ENCODE assay signal across 7 cellular contexts in genomic region chr15:41416162-41416741, GRCh38. TPM values are rescaled to one million over a fixed set of nuclear protein-coding genes. Genes with fewer than 3 reads are reported as not detected.
A peak's percentile ranks its signal among the peaks of the same experiment; 100 is the strongest.
DNase-seq lines count a peak whose midpoint lies in the region; ATAC-seq, FAIRE-seq and TF ChIP-seq lines count a peak whose summit lies in the region.

No MANE protein-coding gene starts in this region.

- TF ChIP-seq CTCF in mucosa of descending colon (IDR thresholded peaks at IDR 0.05) = no peak

- peak; percentile 2 for ATAC-seq in GM19467 (IDR thresholded peaks at IDR 0.05; ENCODE audit: unreplicated experiment)
- ATAC-seq in mucosa of descending colon = peak; percentile 42

- H3K27me3 Mint-ChIP-seq in IgD-negative memory B cell = no peaks in the 10 kb centered on the region

- H3K27ac Mint-ChIP-seq in IgD-negative memory B cell = peak overlapping the region; percentile 93 to 98 (median 95)

- peak overlapping the region; percentile 89 for H3K4me3 ChIP-seq in mucosa of descending colon

- H3K9me3 ChIP-seq in mucosa of descending colon = no peaks in the 10 kb centered on the region

- FAIRE-seq in RCC 7860 (lab: Jason Lieb, UNC) = no peak

- peak overlapping the region; percentile 95 to 99 (median 98) for H3K4me3 Mint-ChIP-seq in IgD-negative memory B cell

- peaks cover 3% of the 10 kb centered on the region for H3K36me3 Mint-ChIP-seq in IgD-negative memory B cell

- H3K9me3 Mint-ChIP-seq in IgD-negative memory B cell = no peaks in the 10 kb centered on the region

- DNase-seq in caudate nucleus (lab: John Stamatoyannopoulos, UW) (no peak), mucosa of descending colon (no peak), DMS79 treated with DMSO at 0.1 percent for 48 hours (lab: John Stamatoyannopoulos, UW) (no peak), RCC 7860 (ENCODE audit: low spot score) (no peak)
- no peak for DNase-seq in stimulated activated CD4-positive, alpha-beta T cell treated with anti-CD3 and anti-CD28 coated beads, Interleukin-4, amount 100 ng/mL, for 24 hours

- H3K36me3 ChIP-seq in mucosa of descending colon (ENCODE audit: low read depth) = no peaks in the 10 kb centered on the region

- peaks cover 12% of the 10 kb centered on the region for H3K4me1 ChIP-seq in mucosa of descending colon (ENCODE audit: low read depth)

- H3K4me1 Mint-ChIP-seq in IgD-negative memory B cell = peaks cover 20 to 30% (median 28%) of the 10 kb centered on the region in 3 donors

- H3K27ac ChIP-seq in caudate nucleus (ENCODE audit: low read depth, low read length) = peak overlapping the region; percentile 82

- intact Hi-C loops in mucosa of descending colon (cut with DNase I, micrococcal nuclease) = no loop called here

RNA-seq across cellular contexts. Expression of gene RTF1, which starts 0.6 kb away (rescaled TPM):
- 39.2 TPM for polyA plus RNA-seq in IgD-negative memory B cell
- total RNA-seq in mucosa of descending colon = 10 to 100 TPM; 26.4 to 50.2 (median 33.1) TPM

RNA-seq across cellular contexts. Expression of gene NDUFAF1, which starts 14.0 kb away (rescaled TPM):
- polyA plus RNA-seq in IgD-negative memory B cell = 25.5 TPM
- total RNA-seq in mucosa of descending colon = 10 to 100 TPM; 11.9 to 14.0 (median 12.1) TPM
